28 cellular contexts compared by ENCODE assay signal in genomic region chr7:75658802-75659201, GRCh38.
DNase-seq lines count a peak whose midpoint lies in the region; ATAC-seq, FAIRE-seq and TF ChIP-seq lines count a peak whose summit lies in the region.
"Had no signal": no experiment of that assay in that cellular context is flagged by ENCODE, and none has a peak within 500 bp of the region (broad histone marks: within the 10 kb centered on the region; RNA-seq: fewer than 3 reads in every experiment).

No MANE protein-coding gene starts in this region.

- no peak for DNase-seq in GM23338 (ENCODE audit: low spot score)
- no peak for DNase-seq in WTC11 (ENCODE audit: low spot score)
- peak; percentile 4 for DNase-seq in kidney
- no peak for DNase-seq in HFFc6
- DNase-seq in SIG-M5 (lab: John Stamatoyannopoulos, UW): no peak
- no peak for DNase-seq in C1 segment of cervical spinal cord (lab: John Stamatoyannopoulos, UW)
- DNase-seq: activated CD4-positive, alpha-beta T cell treated with anti-CD3 and anti-CD28 coated beads for 4 hours; amniotic stem cell; CD8-positive, alpha-beta T cell; effector CD8-positive, alpha-beta T cell; midbrain; naive B cell; NCI-H1417; NCI-H2029 treated with DMSO at 0.1 percent for 48 hours; NCI-H526; psoas muscle; SHP77; stimulated activated naive CD4-positive, alpha-beta T cell; testis had no signal

- H3K27ac ChIP-seq in GM23338 (ENCODE audit: low read depth) (0 out of 2 replicates have a peak overlapping the region, but pooled peaks have one; percentile 32), kidney (ENCODE audit: low read depth in 2 of 2, low read length in 2 of 2) (peak overlapping the region in 1 of 2 donors; percentile 22), subcutaneous abdominal adipose tissue (ENCODE audit: low read depth, low read length) (peak overlapping the region; percentile 43)
- H3K27ac ChIP-seq: epithelial cell of prostate, HL-60, psoas muscle, vagina had no signal

- H3K9me2 ChIP-seq in GM23338 (ENCODE audit: insufficient read depth): no peaks in the 10 kb centered on the region

- POLR2A ChIA-PET in WTC11 (lab: Charles Lee): no interaction called here

- ATAC-seq in GM23338 (no peak), WTC11 (no peak), GM18502 (IDR thresholded peaks at IDR 0.05; ENCODE audit: poor library complexity, unreplicated experiment) (no peak)
- ATAC-seq: CD8-positive, alpha-beta T cell; psoas muscle had no signal

- H3K36me3 ChIP-seq in GM23338 (ENCODE audit: insufficient read depth) (no peaks in the 10 kb centered on the region), kidney (ENCODE audit: control insufficient read depth in 1 of 2, insufficient read depth in 2 of 2, low read length in 2 of 2) (no peaks in the 10 kb centered on the region), subcutaneous abdominal adipose tissue (ENCODE audit: control insufficient read depth in 5 of 5, insufficient read depth in 5 of 5, low read length in 5 of 5) (peaks cover 0 to under 1% (median 0%) of the 10 kb centered on the region in 5 donors)
- H3K36me3 ChIP-seq: breast epithelium, vagina had no signal

- TF ChIP-seq CTCF in GM23338 (conservative IDR thresholded peaks at IDR 0.05; ENCODE audit: low read depth in 2 of 2) (no peak), WTC11 (IDR thresholded peaks at IDR 0.05) (no peak), kidney (IDR thresholded peaks at IDR 0.05; ENCODE audit: borderline replicate concordance, extremely low read depth, insufficient read depth) (no peak), HFFc6 (IDR thresholded peaks at IDR 0.05) (no peak)

- CTCF ChIA-PET in WTC11 (lab: Charles Lee): interaction anchor here (1.3 kb wide), 1 partner anchor 54 kb away, joined by 3 read pairs; no protein-coding TSS in a partner anchor

- H3K9me3 ChIP-seq in kidney (ENCODE audit: control insufficient read depth in 1 of 2, low read length in 2 of 2) (no peaks in the 10 kb centered on the region), subcutaneous abdominal adipose tissue (ENCODE audit: control insufficient read depth in 5 of 5, low read length in 5 of 5) (no peaks in the 10 kb centered on the region)
- H3K9me3 ChIP-seq: breast epithelium, psoas muscle, testis, vagina had no signal

- H4K20me1 ChIP-seq in GM23338 (replicated peaks; ENCODE audit: insufficient read depth): no peaks in the 10 kb centered on the region

- no peaks in the 10 kb centered on the region for H3K27me3 ChIP-seq in GM23338 (ENCODE audit: insufficient read depth)
- no peaks in the 10 kb centered on the region for H3K27me3 ChIP-seq in subcutaneous abdominal adipose tissue (ENCODE audit: control insufficient read depth in 5 of 5, insufficient read depth in 4 of 5, low read length in 5 of 5)
- H3K27me3 ChIP-seq: breast epithelium, testis, vagina had no signal

- H3K4me1 Mint-ChIP-seq in GM23338 (peaks cover 6% of the 10 kb centered on the region; the same call in 1 of the 3 replicates), WTC11 (peaks cover 13% of the 10 kb centered on the region), HFFc6 (ENCODE audit: low read depth) (peaks cover 13% of the 10 kb centered on the region; the same call in 1 of the 2 replicates)
- H3K4me1 Mint-ChIP-seq: activated naive CD4-positive, alpha-beta T cell treated with anti-CD3 and anti-CD28 coated beads, Interleukin-2, amount 50 U/mL, for 24 hours had no signal

- H3K9me3 Mint-ChIP-seq in GM23338: no peaks in the 10 kb centered on the region; the same call in 2 of the 3 replicates
- H3K9me3 Mint-ChIP-seq in WTC11: peaks cover 4% of the 10 kb centered on the region; the same call in 1 of the 2 replicates
- H3K9me3 Mint-ChIP-seq in HFFc6: no peaks in the 10 kb centered on the region
- H3K9me3 Mint-ChIP-seq: activated naive CD4-positive, alpha-beta T cell treated with anti-CD3 and anti-CD28 coated beads, Interleukin-2, amount 50 U/mL, for 24 hours; CD8-positive, alpha-beta T cell; naive B cell had no signal

- H3K27me3 Mint-ChIP-seq in GM23338 (ENCODE audit: insufficient read depth, low read depth, poor library complexity) (no peaks in the 10 kb centered on the region), WTC11 (ENCODE audit: low read depth) (no peaks in the 10 kb centered on the region), HFFc6 (ENCODE audit: insufficient read depth) (no peaks in the 10 kb centered on the region; the same call in 1 of the 2 replicates)
- H3K27me3 Mint-ChIP-seq: activated naive CD4-positive, alpha-beta T cell treated with anti-CD3 and anti-CD28 coated beads, Interleukin-2, amount 50 U/mL, for 24 hours; B cell; naive B cell had no signal

- H3K9ac ChIP-seq in kidney (ENCODE audit: low read length in 2 of 2) (no peak overlapping the region), subcutaneous abdominal adipose tissue (ENCODE audit: low read length in 5 of 5) (no peak overlapping the region)

- H3K4me3 ChIP-seq in GM23338 (no peak overlapping the region), kidney (ENCODE audit: low read length in 2 of 2) (no peak overlapping the region), subcutaneous abdominal adipose tissue (ENCODE audit: low read depth in 1 of 5, low read length in 5 of 5) (no peak overlapping the region)
- H3K4me3 ChIP-seq: breast epithelium, psoas muscle, testis, vagina had no signal

- H3F3A ChIP-seq in GM23338 (replicated peaks; ENCODE audit: low read depth): no peaks in the 10 kb centered on the region

- H3K27ac Mint-ChIP-seq in GM23338 (no peak overlapping the region), WTC11 (peak overlapping the region; percentile 88), HFFc6 (no peak overlapping the region)
- H3K27ac Mint-ChIP-seq: activated naive CD4-positive, alpha-beta T cell treated with anti-CD3 and anti-CD28 coated beads, Interleukin-2, amount 50 U/mL, for 24 hours; B cell; CD8-positive, alpha-beta T cell had no signal

- H2AFZ ChIP-seq in GM23338: no peak overlapping the region

- no peaks in the 10 kb centered on the region for H3K79me2 ChIP-seq in GM23338 (replicated peaks; ENCODE audit: insufficient read depth)

- H3K4me1 ChIP-seq in GM23338 (ENCODE audit: insufficient read depth) (no peaks in the 10 kb centered on the region; the same call in 1 of the 2 replicates), kidney (ENCODE audit: control insufficient read depth in 1 of 2, insufficient read depth in 1 of 2, low read depth in 1 of 2, low read length in 2 of 2) (peaks cover 0 to 7% of the 10 kb centered on the region in 2 donors), subcutaneous abdominal adipose tissue (ENCODE audit: control insufficient read depth in 5 of 5, insufficient read depth in 5 of 5, low read length in 5 of 5) (peaks cover 0 to 39% (median 10%) of the 10 kb centered on the region in 5 donors)
- H3K4me1 ChIP-seq: breast epithelium, psoas muscle, vagina had no signal

- intact Hi-C loops in kidney (cut with DNase I): no loop called here

- FAIRE-seq in kidney (lab: Jason Lieb, UNC): no peak
- FAIRE-seq: colon had no signal

- no peak overlapping the region for H3K4me2 ChIP-seq in GM23338

- H3K4me3 Mint-ChIP-seq in GM23338: no peak overlapping the region
- no peak overlapping the region for H3K4me3 Mint-ChIP-seq in WTC11
- H3K4me3 Mint-ChIP-seq in HFFc6: no peak overlapping the region
- H3K4me3 Mint-ChIP-seq: activated naive CD4-positive, alpha-beta T cell treated with anti-CD3 and anti-CD28 coated beads, Interleukin-2, amount 50 U/mL, for 24 hours; B cell; CD8-positive, alpha-beta T cell had no signal

- H3K36me3 Mint-ChIP-seq in GM23338 (ENCODE audit: low read depth) (no peaks in the 10 kb centered on the region), WTC11 (no peaks in the 10 kb centered on the region), HFFc6 (ENCODE audit: low read depth) (peaks cover 5% of the 10 kb centered on the region; the same call in 1 of the 2 replicates)
- H3K36me3 Mint-ChIP-seq: activated naive CD4-positive, alpha-beta T cell treated with anti-CD3 and anti-CD28 coated beads, Interleukin-2, amount 50 U/mL, for 24 hours; CD8-positive, alpha-beta T cell; naive B cell had no signal

TF ChIP-seq in GM23338, 12 proteins besides CTCF, POLR2A, EP300 and RAD21 (continues in another document):
- TF ChIP-seq POLR2AphosphoS5 (IDR thresholded peaks at IDR 0.05; ENCODE audit: low read depth) (no peak), EZH2 (IDR thresholded peaks at IDR 0.05; ENCODE audit: low read depth, unreplicated experiment) (no peak), ZNF114 (CRISPR knock-in tag; IDR thresholded peaks at IDR 0.05) (no peak), STAT1 (IDR thresholded peaks at IDR 0.05; ENCODE audit: unreplicated experiment) (no peak), CREB1 (CRISPR knock-in tag; IDR thresholded peaks at IDR 0.05; ENCODE audit: low read depth) (no peak), ZNF331 (CRISPR knock-in tag; IDR thresholded peaks at IDR 0.05; ENCODE audit: low read depth) (no peak), EZH2phosphoT487 (IDR thresholded peaks at IDR 0.05; ENCODE audit: unreplicated experiment) (no peak)

TF ChIP-seq in WTC11, 78 proteins besides CTCF, POLR2A, EP300 and RAD21 (continues in another document):
- TF ChIP-seq SP1 (CRISPR knock-in tag; conservative IDR thresholded peaks at IDR 0.05) (no peak), ZNF396 (CRISPR knock-in tag; IDR thresholded peaks at IDR 0.05; ENCODE audit: borderline replicate concordance) (no peak), NR3C1 (CRISPR knock-in tag; conservative IDR thresholded peaks at IDR 0.05; ENCODE audit: low read depth) (no peak), GABPB1 (CRISPR knock-in tag; IDR thresholded peaks at IDR 0.05) (no peak), CDX4 (CRISPR knock-in tag; IDR thresholded peaks at IDR 0.05; ENCODE audit: borderline replicate concordance) (no peak), ATF3 (CRISPR knock-in tag; conservative IDR thresholded peaks at IDR 0.05) (no peak), CREM (CRISPR knock-in tag; IDR thresholded peaks at IDR 0.05) (no peak)
